Comparison of ENCODE assay signal across 26 cellular contexts in the genomic region with DNA sequence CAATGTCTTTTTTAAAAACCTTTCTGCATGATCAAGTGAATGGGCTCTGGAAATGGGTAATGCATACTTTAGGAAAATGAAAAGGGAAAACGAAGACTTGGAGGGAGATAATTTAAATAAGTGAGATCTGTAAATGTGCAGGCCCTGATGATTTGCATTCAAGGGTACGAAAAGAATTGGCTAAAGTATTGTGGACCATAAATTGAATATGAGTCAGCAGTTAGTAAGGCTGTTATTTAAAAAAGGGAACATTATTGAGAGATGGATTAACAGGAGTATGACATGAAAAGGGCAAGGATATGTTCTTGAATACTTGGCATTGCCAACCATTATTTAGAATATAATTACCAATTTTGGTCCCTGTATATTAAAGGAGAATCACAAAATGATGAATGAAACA.
DNase-seq lines count a peak whose midpoint lies in the region; ATAC-seq, FAIRE-seq and TF ChIP-seq lines count a peak whose summit lies in the region.
"Had no signal": no experiment of that assay in that cellular context is flagged by ENCODE, and none has a peak within 500 bp of the region (broad histone marks: within the 10 kb centered on the region; RNA-seq: fewer than 3 reads in every experiment).

No MANE protein-coding gene starts in this region.

- H3K36me3 ChIP-seq in GM23338 (ENCODE audit: insufficient read depth) (no peaks in the 10 kb centered on the region), K562 (ENCODE audit: control insufficient read depth, insufficient read depth, low read length) (no peaks in the 10 kb centered on the region), mesodermal cell (ENCODE audit: control insufficient read depth, insufficient read depth, low read length) (no peaks in the 10 kb centered on the region)
- H3K36me3 ChIP-seq: BE2C, BLaER1 had no signal

- POLR2A ChIA-PET in K562 (lab: Yijun Ruan, JAX): no interaction called here

- ATAC-seq in GM23338 (no peak), K562 (no peak)
- ATAC-seq: GM12878 had no signal

- no peaks in the 10 kb centered on the region for H3F3A ChIP-seq in GM23338 (replicated peaks; ENCODE audit: low read depth)

- no peak overlapping the region for H3K4me3 Mint-ChIP-seq in GM23338
- H3K4me3 Mint-ChIP-seq: CD14-positive monocyte; CD4-positive, alpha-beta memory T cell; CD4-positive, CD25-positive, alpha-beta regulatory T cell had no signal

- no peak overlapping the region for H3K27ac ChIP-seq in GM23338 (ENCODE audit: low read depth)
- H3K27ac ChIP-seq in K562 (ENCODE audit: extremely low read depth, low read depth, low read length): no peak overlapping the region
- peak overlapping the region; percentile 17 for H3K27ac ChIP-seq in mesodermal cell (ENCODE audit: low read depth, low read length, severe bottlenecking)
- H3K27ac ChIP-seq: BLaER1 had no signal

- no peaks in the 10 kb centered on the region for H3K9me3 Mint-ChIP-seq in GM23338
- H3K9me3 Mint-ChIP-seq: CD8-positive, alpha-beta memory T cell had no signal

- 11% methylated on average over 2 of the region's 2 CpGs for WGBS in K562 (ENCODE audit: insufficient coverage, low coverage, missing lambda C conversion rate)
- 65 to 68% methylated on average over 2 of the region's 2 CpGs for WGBS in mesodermal cell (ENCODE audit: insufficient coverage in 2 of 2), 2 experiments

- H3K4me1 ChIP-seq in GM23338 (ENCODE audit: insufficient read depth) (peaks cover 51% of the 10 kb centered on the region), K562 (replicated peaks in 1 of 2; ENCODE audit: control insufficient read depth in 2 of 2, insufficient read depth in 2 of 2, low read length in 2 of 2) (no peaks in the 10 kb centered on the region), mesodermal cell (ENCODE audit: control insufficient read depth, insufficient read depth, low read length, poor library complexity, severe bottlenecking) (peaks cover 15% of the 10 kb centered on the region)
- H3K4me1 ChIP-seq: BE2C, Caco-2 had no signal

- TF ChIP-seq EP300 in K562 (IDR thresholded peaks at IDR 0.05; ENCODE audit: low read length): no peak

- FAIRE-seq in K562 (lab: Jason Lieb, UNC) (no peak), HTR-8/SVneo (lab: Jason Lieb, UNC) (no peak)
- FAIRE-seq: A204.1, D721Med, GM12878, GM12892, GM18507 had no signal

- CTCF ChIA-PET in K562 (lab: Yijun Ruan, JAX; ENCODE audit: low intra/inter-chr PET ratio): no interaction called here

- in situ Hi-C loops in K562 (cut with MboI): no loop called here

- DNase-seq in COLO829 (ENCODE audit: low spot score): peak; percentile 45
- DNase-seq in GM23338 (ENCODE audit: low spot score): no peak
- DNase-seq in K562 (ENCODE audit: extremely low read depth in 1 of 4, low spot score in 3 of 4): no peak
- DNase-seq in SHP77 (lab: John Stamatoyannopoulos, UW): no peak
- no peak for DNase-seq in HTR-8/SVneo (ENCODE audit: insufficient read length, low spot score)
- DNase-seq in DMS79 treated with DMSO at 0.1 percent for 48 hours (lab: John Stamatoyannopoulos, UW): no peak
- DNase-seq: 8988T; ACHN; BE2C; C1 segment of cervical spinal cord; Caco-2; Calu3; CD8-positive, alpha-beta memory T cell; DND-41; EL; GDM1 had no signal

- H3K9me3 ChIP-seq in K562 (replicated peaks; ENCODE audit: control insufficient read depth, insufficient read depth, low read depth, low read length) (no peaks in the 10 kb centered on the region), mesodermal cell (ENCODE audit: control insufficient read depth, low read length) (no peaks in the 10 kb centered on the region)
- H3K9me3 ChIP-seq: BE2C, BLaER1, Caco-2 had no signal

- H4K20me1 ChIP-seq in GM23338 (replicated peaks; ENCODE audit: insufficient read depth) (no peaks in the 10 kb centered on the region), K562 (replicated peaks; ENCODE audit: control insufficient read depth, insufficient read depth, low read length) (no peaks in the 10 kb centered on the region)
- H4K20me1 ChIP-seq: BLaER1 had no signal

- H3K79me2 ChIP-seq in GM23338 (replicated peaks; ENCODE audit: insufficient read depth) (no peaks in the 10 kb centered on the region), K562 (ENCODE audit: control insufficient read depth, insufficient read depth, low read length) (no peaks in the 10 kb centered on the region)

- peaks cover 42% of the 10 kb centered on the region for H3K4me1 Mint-ChIP-seq in GM23338
- H3K4me1 Mint-ChIP-seq: CD14-positive monocyte had no signal

- TF ChIP-seq RAD21 in K562 (CRISPR knock-in tag; conservative IDR thresholded peaks at IDR 0.05 in 1 of 2, IDR thresholded peaks at IDR 0.05 in 1 of 2): no peak

- no peaks in the 10 kb centered on the region for H3K9me1 ChIP-seq in K562 (ENCODE audit: control insufficient read depth, insufficient read depth, low read length)

- no peaks in the 10 kb centered on the region for H3K27me3 Mint-ChIP-seq in GM23338 (ENCODE audit: insufficient read depth, low read depth, poor library complexity)

- peak overlapping the region; percentile 13; the same call in 1 of the 2 replicates for H3K4me2 ChIP-seq in GM23338
- H3K4me2 ChIP-seq in K562 (ENCODE audit: insufficient read depth, low read length): no peak overlapping the region
- H3K4me2 ChIP-seq: BLaER1 had no signal

- no peaks in the 10 kb centered on the region; the same call in 2 of the 3 replicates for H3K36me3 Mint-ChIP-seq in GM23338 (ENCODE audit: low read depth)
- H3K36me3 Mint-ChIP-seq: CD14-positive monocyte; CD4-positive, alpha-beta memory T cell; CD4-positive, CD25-positive, alpha-beta regulatory T cell; CD8-positive, alpha-beta memory T cell had no signal

- intact Hi-C loops in K562 (cut with micrococcal nuclease): no loop called here

- H3K9me2 ChIP-seq in GM23338 (ENCODE audit: insufficient read depth): peaks cover 25% of the 10 kb centered on the region

- no peak overlapping the region for H3K27ac Mint-ChIP-seq in GM23338
- H3K27ac Mint-ChIP-seq: CD14-positive monocyte had no signal

- TF ChIP-seq CTCF in GM23338 (conservative IDR thresholded peaks at IDR 0.05; ENCODE audit: low read depth in 2 of 2) (no peak), K562 (IDR thresholded peaks at IDR 0.05 in 2 of 3, conservative IDR thresholded peaks at IDR 0.05 in 1 of 3; ENCODE audit: insufficient read depth in 2 of 3, low read depth in 1 of 3, low read length in 3 of 3) (no peak)

- H2AFZ ChIP-seq in GM23338 (no peak overlapping the region), K562 (ENCODE audit: low read depth, low read length) (no peak overlapping the region)

- no peaks in the 10 kb centered on the region for H3K27me3 ChIP-seq in GM23338 (ENCODE audit: insufficient read depth)
- H3K27me3 ChIP-seq in K562 (ENCODE audit: control insufficient read depth in 2 of 2, insufficient read depth in 2 of 2, low read length in 2 of 2): peaks cover 0 to 4% of the 10 kb centered on the region in 2 experiments; a peak in 2 of 5 replicates
- H3K27me3 ChIP-seq: BE2C, BLaER1 had no signal

- no TSS peak for BruUV-seq in K562 (replicated peaks; lab: Mats Ljungman, UMichigan)

- H3K4me3 ChIP-seq in GM23338: no peak overlapping the region
- H3K4me3 ChIP-seq in K562: no peak overlapping the region
- no peak overlapping the region for H3K4me3 ChIP-seq in mesodermal cell (ENCODE audit: extremely low read depth, insufficient read depth, low read length, poor library complexity, severe bottlenecking)
- H3K4me3 ChIP-seq: BLaER1, GM12878 had no signal

- TF ChIP-seq POLR2A in K562 (conservative IDR thresholded peaks at IDR 0.05): no peak

- no peak overlapping the region for H3K9ac ChIP-seq in K562 (ENCODE audit: insufficient read depth in 1 of 2, low read depth in 2 of 2, low read length in 2 of 2)
- H3K9ac ChIP-seq: BLaER1 had no signal

TF ChIP-seq in GM23338, 12 proteins besides CTCF, POLR2A, EP300 and RAD21 (continues in another document):
- TF ChIP-seq CREB1 (CRISPR knock-in tag; IDR thresholded peaks at IDR 0.05; ENCODE audit: low read depth): no peak

TF ChIP-seq in K562, 482 proteins besides CTCF, POLR2A, EP300 and RAD21:
- TF ChIP-seq STAT5A (IDR thresholded peaks at IDR 0.05; ENCODE audit: borderline replicate concordance, low read length): no peak
- TF ChIP-seq MAFF (IDR thresholded peaks at IDR 0.05; ENCODE audit: low read length): peak; percentile 31; the same call in 1 of the 2 replicates
- TF ChIP-seq MAFG (tag; conservative IDR thresholded peaks at IDR 0.05): peak; percentile 68
- peak; percentile 34 for TF ChIP-seq NFE2 (IDR thresholded peaks at IDR 0.05; ENCODE audit: low read depth)
- TF ChIP-seq C11orf30 (IDR thresholded peaks at IDR 0.05; ENCODE audit: low read depth): peak; percentile 69; the same call in 1 of the 2 replicates
- peak; percentile 83 for TF ChIP-seq ZNF316 (IDR thresholded peaks at IDR 0.05)
- TF ChIP-seq ZNF717 (CRISPR knock-in tag; IDR thresholded peaks at IDR 0.05): no peak
